ENCODE assay signal across 8 cellular contexts in genomic region chr7:5421626-5422323, GRCh38. TPM values are rescaled to one million over a fixed set of nuclear protein-coding genes. Genes with fewer than 3 reads are reported as not detected.
DNase-seq lines count a peak whose midpoint lies in the region; ATAC-seq and TF ChIP-seq lines count a peak whose summit lies in the region.

No MANE protein-coding gene starts in this region.

- DNase-seq in Daoy (ENCODE audit: low read depth) (peak; percentile 78), LHCN-M2 (ENCODE audit: low read depth) (peak; percentile 87), heart right ventricle (peak; percentile 45 to 69)
- DNase-seq in activated naive CD8-positive, alpha-beta T cell treated with anti-CD3 and anti-CD28 coated beads, Interleukin-2, amount 50 U/mL, for 24 hours, result no peak

- TF ChIP-seq CTCF in heart right ventricle (IDR thresholded peaks at IDR 0.05) (no peak), parathyroid adenoma (IDR thresholded peaks at IDR 0.05) (no peak)

- peaks cover 39% of the 10 kb centered on the region for H3K4me1 Mint-ChIP-seq in activated naive CD8-positive, alpha-beta T cell treated with anti-CD3 and anti-CD28 coated beads, Interleukin-2, amount 50 U/mL, for 24 hours

- 0% methylated on average over 46 of the region's 46 CpGs for WGBS in heart right ventricle, 2 donors

- H3K27ac Mint-ChIP-seq in activated naive CD8-positive, alpha-beta T cell treated with anti-CD3 and anti-CD28 coated beads, Interleukin-2, amount 50 U/mL, for 24 hours, result no peak overlapping the region

- peaks cover 73% of the 10 kb centered on the region for H3K27me3 Mint-ChIP-seq in activated naive CD8-positive, alpha-beta T cell treated with anti-CD3 and anti-CD28 coated beads, Interleukin-2, amount 50 U/mL, for 24 hours

- peaks cover 60% of the 10 kb centered on the region for H3K79me2 ChIP-seq in parathyroid adenoma

- peaks cover 16 to 50% (median 21%) of the 10 kb centered on the region in 9 donors for H3K4me1 ChIP-seq in heart right ventricle
- peaks cover 10% of the 10 kb centered on the region for H3K4me1 ChIP-seq in parathyroid adenoma

- H2AFZ ChIP-seq in parathyroid adenoma, result no peak overlapping the region

- H3K4me3 ChIP-seq in heart right ventricle, result peak overlapping the region; percentile 68 to 94 (median 88)
- H3K4me3 ChIP-seq in parathyroid adenoma (ENCODE audit: low read depth, low read length), result peak overlapping the region; percentile 86

- H3K36me3 Mint-ChIP-seq in activated naive CD8-positive, alpha-beta T cell treated with anti-CD3 and anti-CD28 coated beads, Interleukin-2, amount 50 U/mL, for 24 hours (ENCODE audit: low read depth), result no peaks in the 10 kb centered on the region

- H3K9me3 Mint-ChIP-seq in activated naive CD8-positive, alpha-beta T cell treated with anti-CD3 and anti-CD28 coated beads, Interleukin-2, amount 50 U/mL, for 24 hours, result no peaks in the 10 kb centered on the region

- H3K27ac ChIP-seq in heart right ventricle (peak overlapping the region; percentile 97 to 100 (median 99)), parathyroid adenoma (peak overlapping the region; percentile 100)

- H3K9ac ChIP-seq in parathyroid adenoma, result peak overlapping the region; percentile 99

- intact Hi-C loops in heart right ventricle (cut with DNase I), result loop anchor here in 2 of 10 donors (5.0 kb wide), 1 partner anchor 54 kb away; no protein-coding TSS in a partner anchor

- peak overlapping the region; percentile 61 for H3K4me3 Mint-ChIP-seq in activated naive CD8-positive, alpha-beta T cell treated with anti-CD3 and anti-CD28 coated beads, Interleukin-2, amount 50 U/mL, for 24 hours

- peak overlapping the region; percentile 100 for H3K4me2 ChIP-seq in parathyroid adenoma (ENCODE audit: low read length)

- peaks cover 0 to 9% (median 0%) of the 10 kb centered on the region in 9 donors for H3K36me3 ChIP-seq in heart right ventricle
- H3K36me3 ChIP-seq in parathyroid adenoma (ENCODE audit: control insufficient read depth, insufficient read depth, low read length), result no peaks in the 10 kb centered on the region

- H3K27me3 ChIP-seq in heart right ventricle (peaks cover 0 to 27% (median 0%) of the 10 kb centered on the region in 7 donors), parathyroid adenoma (ENCODE audit: control insufficient read depth, insufficient read depth, low read length) (no peaks in the 10 kb centered on the region)

- no peaks in the 10 kb centered on the region for H3K9me3 ChIP-seq in heart right ventricle
- no peaks in the 10 kb centered on the region for H3K9me3 ChIP-seq in parathyroid adenoma (ENCODE audit: control insufficient read depth, low read length)

- no peak for ATAC-seq in activated naive CD8-positive, alpha-beta T cell treated with anti-CD3 and anti-CD28 coated beads, Interleukin-2, amount 50 U/mL, for 24 hours
- ATAC-seq in heart right ventricle (no peak), GM18520 (IDR thresholded peaks at IDR 0.05; ENCODE audit: unreplicated experiment) (no peak), HG02840 (IDR thresholded peaks at IDR 0.05; ENCODE audit: low FRiP score, unreplicated experiment) (no peak), HG03025 (IDR thresholded peaks at IDR 0.05; ENCODE audit: low FRiP score, unreplicated experiment) (no peak)

RNA-seq across cellular contexts. Expression of gene TNRC18, which starts 1.9 kb away (rescaled TPM):
- 17.7 and 31.5 TPM in 2 replicates for total RNA-seq in Daoy (2014; rRNA removed; shearing (Covaris generic))
- total RNA-seq in LHCN-M2 (2014; rRNA removed), result 37.7 and 44.0 TPM in 2 replicates
- 43.1 TPM for polyA plus RNA-seq in LHCN-M2 (2012)
- total RNA-seq in heart right ventricle, result 10 to 100 TPM; 26.4 to 42.3 (median 31.6) TPM
- 10 to 100 TPM; 10.1 to 28.8 TPM for polyA plus RNA-seq in heart right ventricle
